In the genomic region with DNA sequence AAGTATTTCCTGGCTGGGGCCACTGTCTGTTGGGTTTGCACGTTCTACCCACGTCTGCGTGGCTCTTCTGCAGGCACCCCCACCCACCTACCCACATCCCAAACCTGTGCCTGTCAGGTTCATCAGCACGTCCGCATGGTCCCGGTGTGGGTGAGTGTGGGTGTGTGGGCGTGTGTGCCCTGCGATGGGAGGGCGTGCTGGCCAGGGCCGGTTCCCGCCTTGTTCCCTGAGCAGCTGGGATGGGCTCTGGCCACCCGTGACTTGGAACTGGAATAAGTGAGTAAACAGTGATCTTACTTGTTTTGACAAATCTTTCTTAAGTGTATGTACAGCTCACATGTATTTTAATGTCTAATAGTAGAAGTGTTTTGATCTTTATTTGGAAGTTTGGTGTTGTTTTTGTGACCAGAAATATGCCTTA, we compare ENCODE assay signal across 9 cellular contexts. TPM values are rescaled to one million over a fixed set of nuclear protein-coding genes. Genes with fewer than 3 reads are reported as not detected.
DNase-seq lines count a peak whose midpoint lies in the region; ATAC-seq and TF ChIP-seq lines count a peak whose summit lies in the region.
"Had no signal": no experiment of that assay in that cellular context is flagged by ENCODE, and none has a peak within 500 bp of the region (broad histone marks: within the 10 kb centered on the region; RNA-seq: fewer than 3 reads in every experiment).

No MANE protein-coding gene starts in this region.

- peak in 1 of 2 donors; percentile 11 for ATAC-seq in activated T-cell treated with anti-CD3 and anti-CD28 coated beads, Interleukin-2, amount 50 U/mL, for 72 hours (replicated peaks in 1 of 2)
- ATAC-seq in activated T-cell treated with anti-CD3 and anti-CD28 coated beads, Interleukin-2, amount 50 U/mL, for 4 hours, result no peak
- ATAC-seq in esophagus mucosa (peak; percentile 79), GM19463 (IDR thresholded peaks at IDR 0.05; ENCODE audit: unreplicated experiment) (no peak)
- ATAC-seq in natural killer cell treated with Interleukin-12 subunit alpha and Interleukin-12 subunit beta and Interleukin-15 and Interleukin-18, amount 100 ng/mL, for 72 hours, result peak; percentile 25 to 39

- H3K4me3 ChIP-seq in vagina, result no peak overlapping the region

- H3K36me3 Mint-ChIP-seq in activated T-cell treated with anti-CD3 and anti-CD28 coated beads, Interleukin-2, amount 50 U/mL, for 72 hours (ENCODE audit: insufficient read depth in 2 of 2), result peaks cover 0 to 2% of the 10 kb centered on the region in 2 donors
- peaks cover 2% of the 10 kb centered on the region for H3K36me3 Mint-ChIP-seq in activated T-cell treated with anti-CD3 and anti-CD28 coated beads, Interleukin-2, amount 50 U/mL, for 4 hours (ENCODE audit: insufficient read depth)
- H3K36me3 Mint-ChIP-seq in natural killer cell treated with Interleukin-12 subunit alpha and Interleukin-12 subunit beta and Interleukin-15 and Interleukin-18, amount 100 ng/mL, for 72 hours, result no peaks in the 10 kb centered on the region
- H3K36me3 Mint-ChIP-seq in activated naive CD4-positive, alpha-beta T cell treated with anti-CD3 and anti-CD28 coated beads, Interleukin-2, amount 10 ng/mL, durations not matched to agents 7 days and 5 days, result no peaks in the 10 kb centered on the region

- H3K9me3 ChIP-seq in vagina, result no peaks in the 10 kb centered on the region

- no peaks in the 10 kb centered on the region for H3K36me3 ChIP-seq in vagina

- peaks cover 81% of the 10 kb centered on the region for H3K4me1 ChIP-seq in vagina

- peak overlapping the region; percentile 64 for H3K27ac Mint-ChIP-seq in activated T-cell treated with anti-CD3 and anti-CD28 coated beads, Interleukin-2, amount 50 U/mL, for 72 hours
- H3K27ac Mint-ChIP-seq in natural killer cell treated with Interleukin-12 subunit alpha and Interleukin-12 subunit beta and Interleukin-15 and Interleukin-18, amount 100 ng/mL, for 72 hours, result peak overlapping the region; percentile 73 to 91
- H3K27ac Mint-ChIP-seq in activated naive CD4-positive, alpha-beta T cell treated with anti-CD3 and anti-CD28 coated beads, Interleukin-2, amount 10 ng/mL, durations not matched to agents 7 days and 5 days, result no peak overlapping the region

- peak overlapping the region; percentile 1 to 45 for H3K4me3 Mint-ChIP-seq in activated T-cell treated with anti-CD3 and anti-CD28 coated beads, Interleukin-2, amount 50 U/mL, for 72 hours
- H3K4me3 Mint-ChIP-seq in activated T-cell treated with anti-CD3 and anti-CD28 coated beads, Interleukin-2, amount 50 U/mL, for 4 hours, result no peak overlapping the region
- peak overlapping the region; percentile 14 for H3K4me3 Mint-ChIP-seq in natural killer cell treated with Interleukin-12 subunit alpha and Interleukin-12 subunit beta and Interleukin-15 and Interleukin-18, amount 100 ng/mL, for 72 hours
- no peak overlapping the region for H3K4me3 Mint-ChIP-seq in activated naive CD4-positive, alpha-beta T cell treated with anti-CD3 and anti-CD28 coated beads, Interleukin-2, amount 10 ng/mL, durations not matched to agents 7 days and 5 days

- DNase-seq in activated T-cell treated with anti-CD3 and anti-CD28 coated beads, Interleukin-2, amount 50 U/mL, for 72 hours, result no peak
- DNase-seq in activated T-cell treated with anti-CD3 and anti-CD28 coated beads, Interleukin-2, amount 50 U/mL, for 4 hours, result no peak
- DNase-seq in natural killer cell treated with Interleukin-12 subunit alpha and Interleukin-12 subunit beta and Interleukin-15 and Interleukin-18, amount 100 ng/mL, for 72 hours (ENCODE audit: low spot score), result no peak
- DNase-seq in vagina (ENCODE audit: extremely low spot score in 2 of 2), result no peak
- no peak for DNase-seq in activated effector memory CD4-positive, alpha-beta T cell treated with anti-CD3 and anti-CD28 coated beads, Interleukin-2, amount 50 U/mL, for 16 hours
- DNase-seq in activated naive CD4-positive, alpha-beta T cell treated with anti-CD3 and anti-CD28 coated beads, Interleukin-2, amount 10 ng/mL, durations not matched to agents 7 days and 5 days, result no peak
- DNase-seq: SHP77 had no signal

- no peaks in the 10 kb centered on the region for H3K27me3 Mint-ChIP-seq in activated T-cell treated with anti-CD3 and anti-CD28 coated beads, Interleukin-2, amount 50 U/mL, for 72 hours (ENCODE audit: low read depth)
- H3K27me3 Mint-ChIP-seq in activated T-cell treated with anti-CD3 and anti-CD28 coated beads, Interleukin-2, amount 50 U/mL, for 4 hours (ENCODE audit: low read depth), result no peaks in the 10 kb centered on the region
- no peaks in the 10 kb centered on the region for H3K27me3 Mint-ChIP-seq in natural killer cell treated with Interleukin-12 subunit alpha and Interleukin-12 subunit beta and Interleukin-15 and Interleukin-18, amount 100 ng/mL, for 72 hours
- no peaks in the 10 kb centered on the region for H3K27me3 Mint-ChIP-seq in activated naive CD4-positive, alpha-beta T cell treated with anti-CD3 and anti-CD28 coated beads, Interleukin-2, amount 10 ng/mL, durations not matched to agents 7 days and 5 days

- no peak for TF ChIP-seq CTCF in vagina (IDR thresholded peaks at IDR 0.05)

- no peaks in the 10 kb centered on the region for H3K27me3 ChIP-seq in vagina

- H3K4me1 Mint-ChIP-seq in activated T-cell treated with anti-CD3 and anti-CD28 coated beads, Interleukin-2, amount 50 U/mL, for 72 hours (ENCODE audit: low read depth), result peaks cover 33% of the 10 kb centered on the region
- H3K4me1 Mint-ChIP-seq in activated T-cell treated with anti-CD3 and anti-CD28 coated beads, Interleukin-2, amount 50 U/mL, for 4 hours (ENCODE audit: low read depth), result peaks cover 39% of the 10 kb centered on the region
- H3K4me1 Mint-ChIP-seq in natural killer cell treated with Interleukin-12 subunit alpha and Interleukin-12 subunit beta and Interleukin-15 and Interleukin-18, amount 100 ng/mL, for 72 hours (ENCODE audit: low read depth in 2 of 2), result peaks cover 45 to 56% of the 10 kb centered on the region in 2 donors
- peaks cover 30% of the 10 kb centered on the region for H3K4me1 Mint-ChIP-seq in activated naive CD4-positive, alpha-beta T cell treated with anti-CD3 and anti-CD28 coated beads, Interleukin-2, amount 10 ng/mL, durations not matched to agents 7 days and 5 days

- CTCF ChIA-PET in activated naive CD4-positive, alpha-beta T cell treated with anti-CD3 and anti-CD28 coated beads, Interleukin-2, amount 10 ng/mL, durations not matched to agents 7 days and 5 days (lab: Charles Lee), result interaction anchor here (1.7 kb wide), 1 partner anchor 141 kb away, joined by 4 read pairs; no protein-coding TSS in a partner anchor

- H3K27ac ChIP-seq in vagina, result peak overlapping the region; percentile 97

- no peaks in the 10 kb centered on the region for H3K9me3 Mint-ChIP-seq in activated T-cell treated with anti-CD3 and anti-CD28 coated beads, Interleukin-2, amount 50 U/mL, for 72 hours
- H3K9me3 Mint-ChIP-seq in activated T-cell treated with anti-CD3 and anti-CD28 coated beads, Interleukin-2, amount 50 U/mL, for 4 hours, result no peaks in the 10 kb centered on the region
- no peaks in the 10 kb centered on the region for H3K9me3 Mint-ChIP-seq in natural killer cell treated with Interleukin-12 subunit alpha and Interleukin-12 subunit beta and Interleukin-15 and Interleukin-18, amount 100 ng/mL, for 72 hours
- no peaks in the 10 kb centered on the region for H3K9me3 Mint-ChIP-seq in activated naive CD4-positive, alpha-beta T cell treated with anti-CD3 and anti-CD28 coated beads, Interleukin-2, amount 10 ng/mL, durations not matched to agents 7 days and 5 days

- intact Hi-C loops in vagina (cut with DNase I), result no loop called here

- TF ChIP-seq POLR2A in vagina (IDR thresholded peaks at IDR 0.05), result no peak

RNA-seq across cellular contexts. Expression of a gene that starts 20.4 kb away (rescaled TPM):
- 10 to 100 TPM; 66.3 to 69.3 TPM for total RNA-seq in activated T-cell treated with anti-CD3 and anti-CD28 coated beads, Interleukin-2, amount 50 U/mL, for 72 hours
- 10 to 100 TPM; 28.7 to 36.3 (median 32.1) TPM for total RNA-seq in activated T-cell treated with anti-CD3 and anti-CD28 coated beads, Interleukin-2, amount 50 U/mL, for 4 hours
- total RNA-seq in esophagus mucosa (58.3 TPM), vagina (97.2 TPM)
- 10 to 100 TPM; 50.8 to 51.4 TPM for total RNA-seq in natural killer cell treated with Interleukin-12 subunit alpha and Interleukin-12 subunit beta and Interleukin-15 and Interleukin-18, amount 100 ng/mL, for 72 hours

Comparison
In these comparisons a context has a peak if more than half of its experiments do, and no peak if none do; other contexts are left out.
1. H3K4me3 Mint-ChIP-seq: peak in activated T-cell treated with anti-CD3 and anti-CD28 coated beads, Interleukin-2, amount 50 U/mL, for 72 hours (2 of 2) and natural killer cell treated with Interleukin-12 subunit alpha and Interleukin-12 subunit beta and Interleukin-15 and Interleukin-18, amount 100 ng/mL, for 72 hours (single experiment); none in activated T-cell treated with anti-CD3 and anti-CD28 coated beads, Interleukin-2, amount 50 U/mL, for 4 hours (single experiment) and activated naive CD4-positive, alpha-beta T cell treated with anti-CD3 and anti-CD28 coated beads, Interleukin-2, amount 10 ng/mL, durations not matched to agents 7 days and 5 days (single experiment).
2. ATAC-seq: peak in esophagus mucosa (single experiment) and natural killer cell treated with Interleukin-12 subunit alpha and Interleukin-12 subunit beta and Interleukin-15 and Interleukin-18, amount 100 ng/mL, for 72 hours (2 of 2); none in activated T-cell treated with anti-CD3 and anti-CD28 coated beads, Interleukin-2, amount 50 U/mL, for 4 hours (0 of 2) and GM19463 (single experiment).